Comparison of ENCODE assay signal across 1 cellular context in genomic region chr6:20575125-20575524, GRCh38.
TF ChIP-seq lines count a peak whose summit lies in the region.

No MANE protein-coding gene starts in this region.

TF ChIP-seq in K562, 482 proteins besides CTCF, POLR2A, EP300 and RAD21 (continued from another document and continues in another):
- TF ChIP-seq ZNF655 (CRISPR knock-in tag; IDR thresholded peaks at IDR 0.05) (no peak), ADNP (tag; IDR thresholded peaks at IDR 0.05) (peak; percentile 77), ESRRA (IDR thresholded peaks at IDR 0.05; ENCODE audit: borderline replicate concordance, low read depth) (peak; percentile 81; the same call in 1 of the 2 replicates), ZNF780A (CRISPR knock-in tag; IDR thresholded peaks at IDR 0.05) (no peak), TAF1 (IDR thresholded peaks at IDR 0.05; ENCODE audit: control insufficient read depth, extremely low read depth, insufficient read depth, low read length, severe bottlenecking) (no peak), SOX6 (IDR thresholded peaks at IDR 0.05) (peak; percentile 97), FOXJ2 (tag; IDR thresholded peaks at IDR 0.05) (peak; percentile 75; the same call in 1 of the 2 replicates), ZBED1 (IDR thresholded peaks at IDR 0.05) (peak; percentile 86; the same call in 1 of the 2 replicates), TCF15 (CRISPR knock-in tag; IDR thresholded peaks at IDR 0.05) (no peak), TAL1 (IDR thresholded peaks at IDR 0.05) (peak; percentile 99), MCM5 (IDR thresholded peaks at IDR 0.05; ENCODE audit: low read depth) (no peak), HDAC2 (IDR thresholded peaks at IDR 0.05) (peak; percentile 97), MTA2 (IDR thresholded peaks at IDR 0.05; ENCODE audit: low read depth) (peak; percentile 98), BCL6 (CRISPR knock-in tag; IDR thresholded peaks at IDR 0.05) (0 out of 2 replicates have a peak, but pooled peaks have one; percentile 38), TRIM24 (IDR thresholded peaks at IDR 0.05) (peak; percentile 92 to 94), ZNF668 (CRISPR knock-in tag; IDR thresholded peaks at IDR 0.05) (0 out of 2 replicates have a peak, but pooled peaks have one; percentile 24), ZFP91 (CRISPR knock-in tag; IDR thresholded peaks at IDR 0.05) (no peak), NFATC3 (IDR thresholded peaks at IDR 0.05) (no peak), MECOM (CRISPR knock-in tag; IDR thresholded peaks at IDR 0.05) (peak; percentile 81), NR0B1 (IDR thresholded peaks at IDR 0.05; ENCODE audit: partially characterized antibody) (no peak), ZBTB7A (IDR thresholded peaks at IDR 0.05; ENCODE audit: borderline replicate concordance, control insufficient read depth, low read depth, low read length) (no peak), ZBTB11 (CRISPR knock-in tag; IDR thresholded peaks at IDR 0.05) (peak in 1 of 3 experiments; percentile 88; a peak in 2 of 6 replicates), BACH1 (tag; IDR thresholded peaks at IDR 0.05) (peak; percentile 76), STAT5A (IDR thresholded peaks at IDR 0.05; ENCODE audit: borderline replicate concordance, low read length) (peak; percentile 95), SREBF2 (CRISPR knock-in tag; IDR thresholded peaks at IDR 0.05) (no peak), NFRKB (IDR thresholded peaks at IDR 0.05; ENCODE audit: low read depth) (no peak), PYGO2 (tag; IDR thresholded peaks at IDR 0.05) (peak; percentile 71), EP400 (IDR thresholded peaks at IDR 0.05) (peak; percentile 30), ZNF124 (CRISPR knock-in tag; IDR thresholded peaks at IDR 0.05) (no peak), RBBP5 (IDR thresholded peaks at IDR 0.05; ENCODE audit: borderline replicate concordance, insufficient read depth, low read length, poor library complexity, severe bottlenecking) (no peak), KLF10 (CRISPR knock-in tag; IDR thresholded peaks at IDR 0.05) (no peak), HNRNPH1 (optimal IDR thresholded peaks at IDR 0.05; ENCODE audit: low read depth, low read length) (peak; percentile 19), SLC30A9 (CRISPR knock-in tag; IDR thresholded peaks at IDR 0.05) (no peak), DMBX1 (CRISPR knock-in tag; IDR thresholded peaks at IDR 0.05; ENCODE audit: borderline replicate concordance) (peak; percentile 94), CEBPG (CRISPR knock-in tag; IDR thresholded peaks at IDR 0.05) (no peak), CEBPG (tag; conservative IDR thresholded peaks at IDR 0.05 in 1 of 2, IDR thresholded peaks at IDR 0.05 in 1 of 2) (peak in 1 of 2 experiments; percentile 54; a peak in 2 of 4 replicates), NBN (IDR thresholded peaks at IDR 0.05; ENCODE audit: low read depth) (peak; percentile 77; the same call in 1 of the 2 replicates), MBD2 (IDR thresholded peaks at IDR 0.05; ENCODE audit: borderline replicate concordance, low read depth) (peak; percentile 60; the same call in 1 of the 2 replicates), HDAC3 (IDR thresholded peaks at IDR 0.05; ENCODE audit: borderline replicate concordance, partially characterized antibody) (peak; percentile 85), FOSL1 (tag; conservative IDR thresholded peaks at IDR 0.05) (peak; percentile 77), NCOA6 (IDR thresholded peaks at IDR 0.05) (no peak), KHSRP (IDR thresholded peaks at IDR 0.05) (peak; percentile 71; the same call in 1 of the 2 replicates), ZNF174 (CRISPR knock-in tag; IDR thresholded peaks at IDR 0.05) (no peak)
- TF ChIP-seq, protein P1, sequence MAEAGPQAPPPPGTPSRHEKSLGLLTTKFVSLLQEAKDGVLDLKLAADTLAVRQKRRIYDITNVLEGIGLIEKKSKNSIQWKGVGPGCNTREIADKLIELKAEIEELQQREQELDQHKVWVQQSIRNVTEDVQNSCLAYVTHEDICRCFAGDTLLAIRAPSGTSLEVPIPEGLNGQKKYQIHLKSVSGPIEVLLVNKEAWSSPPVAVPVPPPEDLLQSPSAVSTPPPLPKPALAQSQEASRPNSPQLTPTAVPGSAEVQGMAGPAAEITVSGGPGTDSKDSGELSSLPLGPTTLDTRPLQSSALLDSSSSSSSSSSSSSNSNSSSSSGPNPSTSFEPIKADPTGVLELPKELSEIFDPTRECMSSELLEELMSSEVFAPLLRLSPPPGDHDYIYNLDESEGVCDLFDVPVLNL (CRISPR knock-in tag; IDR thresholded peaks at IDR 0.05; ENCODE audit: low read depth), result no peak
- TF ChIP-seq, protein P2, sequence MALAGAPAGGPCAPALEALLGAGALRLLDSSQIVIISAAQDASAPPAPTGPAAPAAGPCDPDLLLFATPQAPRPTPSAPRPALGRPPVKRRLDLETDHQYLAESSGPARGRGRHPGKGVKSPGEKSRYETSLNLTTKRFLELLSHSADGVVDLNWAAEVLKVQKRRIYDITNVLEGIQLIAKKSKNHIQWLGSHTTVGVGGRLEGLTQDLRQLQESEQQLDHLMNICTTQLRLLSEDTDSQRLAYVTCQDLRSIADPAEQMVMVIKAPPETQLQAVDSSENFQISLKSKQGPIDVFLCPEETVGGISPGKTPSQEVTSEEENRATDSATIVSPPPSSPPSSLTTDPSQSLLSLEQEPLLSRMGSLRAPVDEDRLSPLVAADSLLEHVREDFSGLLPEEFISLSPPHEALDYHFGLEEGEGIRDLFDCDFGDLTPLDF (CRISPR knock-in tag; IDR thresholded peaks at IDR 0.05), result no peak
- TF ChIP-seq, protein P3, sequence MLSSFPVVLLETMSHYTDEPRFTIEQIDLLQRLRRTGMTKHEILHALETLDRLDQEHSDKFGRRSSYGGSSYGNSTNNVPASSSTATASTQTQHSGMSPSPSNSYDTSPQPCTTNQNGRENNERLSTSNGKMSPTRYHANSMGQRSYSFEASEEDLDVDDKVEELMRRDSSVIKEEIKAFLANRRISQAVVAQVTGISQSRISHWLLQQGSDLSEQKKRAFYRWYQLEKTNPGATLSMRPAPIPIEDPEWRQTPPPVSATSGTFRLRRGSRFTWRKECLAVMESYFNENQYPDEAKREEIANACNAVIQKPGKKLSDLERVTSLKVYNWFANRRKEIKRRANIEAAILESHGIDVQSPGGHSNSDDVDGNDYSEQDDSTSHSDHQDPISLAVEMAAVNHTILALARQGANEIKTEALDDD (IDR thresholded peaks at IDR 0.05), result 0 out of 2 replicates have a peak, but pooled peaks have one; percentile 27
- TF ChIP-seq, protein P4, sequence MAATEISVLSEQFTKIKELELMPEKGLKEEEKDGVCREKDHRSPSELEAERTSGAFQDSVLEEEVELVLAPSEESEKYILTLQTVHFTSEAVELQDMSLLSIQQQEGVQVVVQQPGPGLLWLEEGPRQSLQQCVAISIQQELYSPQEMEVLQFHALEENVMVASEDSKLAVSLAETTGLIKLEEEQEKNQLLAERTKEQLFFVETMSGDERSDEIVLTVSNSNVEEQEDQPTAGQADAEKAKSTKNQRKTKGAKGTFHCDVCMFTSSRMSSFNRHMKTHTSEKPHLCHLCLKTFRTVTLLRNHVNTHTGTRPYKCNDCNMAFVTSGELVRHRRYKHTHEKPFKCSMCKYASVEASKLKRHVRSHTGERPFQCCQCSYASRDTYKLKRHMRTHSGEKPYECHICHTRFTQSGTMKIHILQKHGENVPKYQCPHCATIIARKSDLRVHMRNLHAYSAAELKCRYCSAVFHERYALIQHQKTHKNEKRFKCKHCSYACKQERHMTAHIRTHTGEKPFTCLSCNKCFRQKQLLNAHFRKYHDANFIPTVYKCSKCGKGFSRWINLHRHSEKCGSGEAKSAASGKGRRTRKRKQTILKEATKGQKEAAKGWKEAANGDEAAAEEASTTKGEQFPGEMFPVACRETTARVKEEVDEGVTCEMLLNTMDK (IDR thresholded peaks at IDR 0.05; ENCODE audit: borderline replicate concordance, insufficient read depth, low read depth, low read length, poor library complexity, severe bottlenecking), result no peak
- TF ChIP-seq, protein P5, sequence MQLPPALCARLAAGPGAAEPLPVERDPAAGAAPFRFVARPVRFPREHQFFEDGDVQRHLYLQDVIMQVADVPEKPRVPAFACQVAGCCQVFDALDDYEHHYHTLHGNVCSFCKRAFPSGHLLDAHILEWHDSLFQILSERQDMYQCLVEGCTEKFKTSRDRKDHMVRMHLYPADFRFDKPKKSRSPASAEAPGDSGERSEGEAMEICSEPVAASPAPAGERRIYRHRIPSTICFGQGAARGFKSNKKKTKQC (CRISPR knock-in tag; IDR thresholded peaks at IDR 0.05), result no peak
- TF ChIP-seq, protein P6, sequence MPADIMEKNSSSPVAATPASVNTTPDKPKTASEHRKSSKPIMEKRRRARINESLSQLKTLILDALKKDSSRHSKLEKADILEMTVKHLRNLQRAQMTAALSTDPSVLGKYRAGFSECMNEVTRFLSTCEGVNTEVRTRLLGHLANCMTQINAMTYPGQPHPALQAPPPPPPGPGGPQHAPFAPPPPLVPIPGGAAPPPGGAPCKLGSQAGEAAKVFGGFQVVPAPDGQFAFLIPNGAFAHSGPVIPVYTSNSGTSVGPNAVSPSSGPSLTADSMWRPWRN (IDR thresholded peaks at IDR 0.05; ENCODE audit: low read depth), result peak; percentile 88
- TF ChIP-seq, protein P7, sequence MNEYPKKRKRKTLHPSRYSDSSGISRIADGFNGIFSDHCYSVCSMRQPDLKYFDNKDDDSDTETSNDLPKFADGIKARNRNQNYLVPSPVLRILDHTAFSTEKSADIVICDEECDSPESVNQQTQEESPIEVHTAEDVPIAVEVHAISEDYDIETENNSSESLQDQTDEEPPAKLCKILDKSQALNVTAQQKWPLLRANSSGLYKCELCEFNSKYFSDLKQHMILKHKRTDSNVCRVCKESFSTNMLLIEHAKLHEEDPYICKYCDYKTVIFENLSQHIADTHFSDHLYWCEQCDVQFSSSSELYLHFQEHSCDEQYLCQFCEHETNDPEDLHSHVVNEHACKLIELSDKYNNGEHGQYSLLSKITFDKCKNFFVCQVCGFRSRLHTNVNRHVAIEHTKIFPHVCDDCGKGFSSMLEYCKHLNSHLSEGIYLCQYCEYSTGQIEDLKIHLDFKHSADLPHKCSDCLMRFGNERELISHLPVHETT (CRISPR knock-in tag; conservative IDR thresholded peaks at IDR 0.05 in 1 of 2, IDR thresholded peaks at IDR 0.05 in 1 of 2), result peak in 1 of 2 experiments; percentile 91; a peak in 2 of 4 replicates
- TF ChIP-seq, protein P8, sequence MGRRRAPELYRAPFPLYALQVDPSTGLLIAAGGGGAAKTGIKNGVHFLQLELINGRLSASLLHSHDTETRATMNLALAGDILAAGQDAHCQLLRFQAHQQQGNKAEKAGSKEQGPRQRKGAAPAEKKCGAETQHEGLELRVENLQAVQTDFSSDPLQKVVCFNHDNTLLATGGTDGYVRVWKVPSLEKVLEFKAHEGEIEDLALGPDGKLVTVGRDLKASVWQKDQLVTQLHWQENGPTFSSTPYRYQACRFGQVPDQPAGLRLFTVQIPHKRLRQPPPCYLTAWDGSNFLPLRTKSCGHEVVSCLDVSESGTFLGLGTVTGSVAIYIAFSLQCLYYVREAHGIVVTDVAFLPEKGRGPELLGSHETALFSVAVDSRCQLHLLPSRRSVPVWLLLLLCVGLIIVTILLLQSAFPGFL (CRISPR knock-in tag; IDR thresholded peaks at IDR 0.05), result no peak
